21 cellular contexts compared by ENCODE assay signal in the genomic region with DNA sequence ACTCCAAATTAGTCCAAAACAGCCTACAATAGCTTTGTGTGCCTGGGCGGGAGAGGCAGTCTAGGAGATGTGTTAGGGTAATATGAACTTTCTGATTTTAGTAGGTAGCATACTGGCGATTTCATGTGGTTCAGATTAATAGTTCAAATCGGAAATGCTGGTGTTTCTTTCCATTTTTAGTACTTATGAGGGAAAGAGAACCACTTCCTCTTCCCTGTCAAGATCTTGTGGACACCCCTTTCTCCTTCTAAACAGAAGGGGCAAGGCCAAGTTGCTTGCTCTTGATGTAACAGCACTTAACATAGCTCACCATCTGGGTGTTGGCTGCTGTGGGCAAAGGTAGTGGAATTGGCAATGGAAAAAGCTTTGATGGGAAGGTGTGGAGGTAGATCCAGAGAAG. TPM values are rescaled to one million over a fixed set of nuclear protein-coding genes. Genes with fewer than 3 reads are reported as not detected.
DNase-seq lines count a peak whose midpoint lies in the region; ATAC-seq and TF ChIP-seq lines count a peak whose summit lies in the region.
"Had no signal": no experiment of that assay in that cellular context is flagged by ENCODE, and none has a peak within 500 bp of the region (broad histone marks: within the 10 kb centered on the region; RNA-seq: fewer than 3 reads in every experiment).

No MANE protein-coding gene starts in this region.

- H3K27me3 Mint-ChIP-seq in central memory CD8-positive, alpha-beta T cell = peaks cover 24% of the 10 kb centered on the region
- no peaks in the 10 kb centered on the region for H3K27me3 Mint-ChIP-seq in activated CD4-positive, alpha-beta memory T cell treated with anti-CD3 and anti-CD28 coated beads for 36 hours
- H3K27me3 Mint-ChIP-seq in endodermal cell (ENCODE audit: insufficient read depth) = no peaks in the 10 kb centered on the region

- CTCF ChIA-PET in activated CD4-positive, alpha-beta memory T cell treated with anti-CD3 and anti-CD28 coated beads for 36 hours (lab: Charles Lee) = no interaction called here

- no peaks in the 10 kb centered on the region for H3K36me3 ChIP-seq in endodermal cell (ENCODE audit: control insufficient read depth, insufficient read depth, low read length)
- H3K36me3 ChIP-seq: BE2C, cardiac muscle cell, spleen, tibial nerve had no signal

- no peak for DNase-seq in central memory CD8-positive, alpha-beta T cell (ENCODE audit: low spot score in 2 of 2)
- no peak for DNase-seq in activated CD4-positive, alpha-beta memory T cell treated with anti-CD3 and anti-CD28 coated beads for 36 hours
- DNase-seq in DMS 273 treated with DMSO at 0.1 percent for 48 hours (lab: John Stamatoyannopoulos, UW) = no peak
- no peak for DNase-seq in endodermal cell
- DNase-seq in GM10266 (ENCODE audit: extremely low spot score) = no peak
- DNase-seq: BE2C; DMS53; mammary epithelial cell; naive thymus-derived CD4-positive, alpha-beta T cell; NCI-H2081 treated with DMSO at 0.1 percent for 48 hours; NCI-H526 treated with DMSO at 0.1 percent for 48 hours; spleen had no signal

- POLR2A ChIA-PET in activated CD4-positive, alpha-beta memory T cell treated with anti-CD3 and anti-CD28 coated beads for 36 hours (lab: Charles Lee) = no interaction called here

- ATAC-seq in GM18907 (IDR thresholded peaks at IDR 0.05; ENCODE audit: unreplicated experiment) = peak; percentile 27
- peak; percentile 25 for ATAC-seq in GM21528 (IDR thresholded peaks at IDR 0.05; ENCODE audit: low FRiP score, unreplicated experiment)
- peak; percentile 8 for ATAC-seq in HG03521 (IDR thresholded peaks at IDR 0.05; ENCODE audit: unreplicated experiment)
- no peak for ATAC-seq in central memory CD8-positive, alpha-beta T cell (replicated peaks; ENCODE audit: extremely low read depth, poor library complexity, severe bottlenecking)
- ATAC-seq: naive thymus-derived CD4-positive, alpha-beta T cell; stimulated activated effector memory CD8-positive, alpha-beta T cell treated with anti-CD3 and anti-CD28 coated beads, Interleukin-12 subunit alpha, Interleukin-12 subunit beta, amount 100 ng/mL, for 72 hours had no signal

- no peak overlapping the region for H3K4me3 ChIP-seq in endodermal cell (ENCODE audit: low read length)
- H3K4me3 ChIP-seq: cardiac muscle cell, spleen, tibial nerve had no signal

- H3K9me3 Mint-ChIP-seq in central memory CD8-positive, alpha-beta T cell = no peaks in the 10 kb centered on the region
- H3K9me3 Mint-ChIP-seq in activated CD4-positive, alpha-beta memory T cell treated with anti-CD3 and anti-CD28 coated beads for 36 hours = no peaks in the 10 kb centered on the region
- H3K9me3 Mint-ChIP-seq in endodermal cell = no peaks in the 10 kb centered on the region
- H3K9me3 Mint-ChIP-seq: stimulated activated effector memory CD8-positive, alpha-beta T cell treated with anti-CD3 and anti-CD28 coated beads, Interleukin-12 subunit alpha, Interleukin-12 subunit beta, amount 100 ng/mL, for 72 hours had no signal

- H3K27ac ChIP-seq in endodermal cell (ENCODE audit: low read depth, low read length) = no peak overlapping the region
- H3K27ac ChIP-seq: cardiac muscle cell, RWPE1, spleen, tibial nerve had no signal

- H3K36me3 Mint-ChIP-seq in central memory CD8-positive, alpha-beta T cell (ENCODE audit: insufficient read depth) = peaks cover 2% of the 10 kb centered on the region
- H3K36me3 Mint-ChIP-seq in activated CD4-positive, alpha-beta memory T cell treated with anti-CD3 and anti-CD28 coated beads for 36 hours = no peaks in the 10 kb centered on the region
- H3K36me3 Mint-ChIP-seq in endodermal cell (ENCODE audit: low read depth) = no peaks in the 10 kb centered on the region
- H3K36me3 Mint-ChIP-seq: naive thymus-derived CD4-positive, alpha-beta T cell; stimulated activated effector memory CD8-positive, alpha-beta T cell treated with anti-CD3 and anti-CD28 coated beads, Interleukin-12 subunit alpha, Interleukin-12 subunit beta, amount 100 ng/mL, for 72 hours had no signal

- no peaks in the 10 kb centered on the region for H3K4me1 Mint-ChIP-seq in central memory CD8-positive, alpha-beta T cell
- no peaks in the 10 kb centered on the region for H3K4me1 Mint-ChIP-seq in activated CD4-positive, alpha-beta memory T cell treated with anti-CD3 and anti-CD28 coated beads for 36 hours (ENCODE audit: low read depth)
- H3K4me1 Mint-ChIP-seq in endodermal cell = no peaks in the 10 kb centered on the region
- H3K4me1 Mint-ChIP-seq: stimulated activated effector memory CD8-positive, alpha-beta T cell treated with anti-CD3 and anti-CD28 coated beads, Interleukin-12 subunit alpha, Interleukin-12 subunit beta, amount 100 ng/mL, for 72 hours had no signal

- H3K4me1 ChIP-seq in endodermal cell (ENCODE audit: control insufficient read depth, insufficient read depth, low read length) = no peaks in the 10 kb centered on the region
- H3K4me1 ChIP-seq: BE2C, spleen, tibial nerve had no signal

- no peak overlapping the region for H3K4me3 Mint-ChIP-seq in central memory CD8-positive, alpha-beta T cell
- H3K4me3 Mint-ChIP-seq in activated CD4-positive, alpha-beta memory T cell treated with anti-CD3 and anti-CD28 coated beads for 36 hours = no peak overlapping the region
- no peak overlapping the region for H3K4me3 Mint-ChIP-seq in endodermal cell
- H3K4me3 Mint-ChIP-seq: naive thymus-derived CD4-positive, alpha-beta T cell; stimulated activated effector memory CD8-positive, alpha-beta T cell treated with anti-CD3 and anti-CD28 coated beads, Interleukin-12 subunit alpha, Interleukin-12 subunit beta, amount 100 ng/mL, for 72 hours had no signal

- peak overlapping the region; percentile 41 for H3K27ac Mint-ChIP-seq in central memory CD8-positive, alpha-beta T cell (ENCODE audit: low read depth)
- H3K27ac Mint-ChIP-seq in activated CD4-positive, alpha-beta memory T cell treated with anti-CD3 and anti-CD28 coated beads for 36 hours = no peak overlapping the region
- no peak overlapping the region for H3K27ac Mint-ChIP-seq in endodermal cell
- H3K27ac Mint-ChIP-seq: naive thymus-derived CD4-positive, alpha-beta T cell; progenitor cell of endocrine pancreas; stimulated activated effector memory CD8-positive, alpha-beta T cell treated with anti-CD3 and anti-CD28 coated beads, Interleukin-12 subunit alpha, Interleukin-12 subunit beta, amount 100 ng/mL, for 72 hours had no signal

- H3K9me3 ChIP-seq in endodermal cell (ENCODE audit: control insufficient read depth, low read length) = no peaks in the 10 kb centered on the region
- H3K9me3 ChIP-seq: BE2C, spleen, tibial nerve had no signal

- H3K27me3 ChIP-seq in endodermal cell (ENCODE audit: control insufficient read depth, insufficient read depth, low read length, poor library complexity, severe bottlenecking) = no peaks in the 10 kb centered on the region
- H3K27me3 ChIP-seq: BE2C, cardiac muscle cell, spleen, tibial nerve had no signal

- WGBS in endodermal cell (ENCODE audit: insufficient coverage in 1 of 2, insufficient read length in 1 of 2), 2 experiments = 69 to 96% methylated on average over 2 to 3 of the region's 3 CpGs

- intact Hi-C loops in activated CD4-positive, alpha-beta memory T cell treated with anti-CD3 and anti-CD28 coated beads for 36 hours (cut with micrococcal nuclease) = no loop called here

- no peak for TF ChIP-seq CTCF in endodermal cell (conservative IDR thresholded peaks at IDR 0.05)
- TF ChIP-seq CTCF in GM10266 (IDR thresholded peaks at IDR 0.05; ENCODE audit: control insufficient read depth, insufficient read depth, low read depth, missing control alignments) = no peak

- no peak overlapping the region for H3K9ac ChIP-seq in endodermal cell (ENCODE audit: extremely low read depth, low read length, poor library complexity, severe bottlenecking)

RNA-seq across cellular contexts. Expression of a gene that starts 32.2 kb away (rescaled TPM):
- total RNA-seq in activated CD4-positive, alpha-beta memory T cell treated with anti-CD3 and anti-CD28 coated beads for 36 hours = not detected
- not detected for total RNA-seq in endodermal cell
- polyA plus RNA-seq in endodermal cell (2013, experiment 1 of 2) = 0.82 TPM
- 0.50 TPM for polyA plus RNA-seq in endodermal cell (2013, experiment 2 of 2)
- total RNA-seq: cardiac muscle cell, mammary epithelial cell, MCF 10A had no signal
- polyA plus RNA-seq: cardiac muscle cell; mammary epithelial cell; naive thymus-derived CD4-positive, alpha-beta T cell had no signal
